ENCODE assay signal across 1 cellular context in the genomic region with DNA sequence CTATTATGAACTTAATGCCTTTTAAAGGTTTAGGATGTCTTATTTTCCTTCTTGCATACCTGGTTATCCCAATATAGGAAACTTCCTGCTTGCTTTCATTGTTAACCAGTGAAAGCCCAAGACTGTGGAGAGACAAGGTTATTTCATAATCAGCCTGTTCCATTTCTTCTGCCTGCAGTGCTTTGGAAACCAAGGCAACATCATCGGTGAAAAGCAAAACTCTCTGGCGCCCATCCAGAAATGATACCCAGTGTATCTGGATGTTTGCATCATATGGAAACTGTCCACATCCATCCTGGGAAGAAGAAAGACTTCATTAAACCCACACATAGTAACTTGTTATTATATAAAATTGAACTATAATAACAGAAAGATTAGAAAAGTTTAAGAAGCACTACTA.
TF ChIP-seq lines count a peak whose summit lies in the region.

No MANE protein-coding gene starts in this region.

TF ChIP-seq in SK-N-SH treated with all-trans-retinoic acid at 6 μM for 48 hours, 23 proteins besides CTCF, POLR2A, EP300 and RAD21 (continued from another document):
- TF ChIP-seq, protein P1, sequence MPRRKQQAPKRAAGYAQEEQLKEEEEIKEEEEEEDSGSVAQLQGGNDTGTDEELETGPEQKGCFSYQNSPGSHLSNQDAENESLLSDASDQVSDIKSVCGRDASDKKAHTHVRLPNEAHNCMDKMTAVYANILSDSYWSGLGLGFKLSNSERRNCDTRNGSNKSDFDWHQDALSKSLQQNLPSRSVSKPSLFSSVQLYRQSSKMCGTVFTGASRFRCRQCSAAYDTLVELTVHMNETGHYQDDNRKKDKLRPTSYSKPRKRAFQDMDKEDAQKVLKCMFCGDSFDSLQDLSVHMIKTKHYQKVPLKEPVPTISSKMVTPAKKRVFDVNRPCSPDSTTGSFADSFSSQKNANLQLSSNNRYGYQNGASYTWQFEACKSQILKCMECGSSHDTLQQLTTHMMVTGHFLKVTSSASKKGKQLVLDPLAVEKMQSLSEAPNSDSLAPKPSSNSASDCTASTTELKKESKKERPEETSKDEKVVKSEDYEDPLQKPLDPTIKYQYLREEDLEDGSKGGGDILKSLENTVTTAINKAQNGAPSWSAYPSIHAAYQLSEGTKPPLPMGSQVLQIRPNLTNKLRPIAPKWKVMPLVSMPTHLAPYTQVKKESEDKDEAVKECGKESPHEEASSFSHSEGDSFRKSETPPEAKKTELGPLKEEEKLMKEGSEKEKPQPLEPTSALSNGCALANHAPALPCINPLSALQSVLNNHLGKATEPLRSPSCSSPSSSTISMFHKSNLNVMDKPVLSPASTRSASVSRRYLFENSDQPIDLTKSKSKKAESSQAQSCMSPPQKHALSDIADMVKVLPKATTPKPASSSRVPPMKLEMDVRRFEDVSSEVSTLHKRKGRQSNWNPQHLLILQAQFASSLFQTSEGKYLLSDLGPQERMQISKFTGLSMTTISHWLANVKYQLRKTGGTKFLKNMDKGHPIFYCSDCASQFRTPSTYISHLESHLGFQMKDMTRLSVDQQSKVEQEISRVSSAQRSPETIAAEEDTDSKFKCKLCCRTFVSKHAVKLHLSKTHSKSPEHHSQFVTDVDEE (CRISPR knock-in tag; IDR thresholded peaks at IDR 0.05), result no peak
- no peak for TF ChIP-seq GLIS3 (CRISPR knock-in tag; IDR thresholded peaks at IDR 0.05)
- TF ChIP-seq ESRRG (CRISPR knock-in tag; IDR thresholded peaks at IDR 0.05), result no peak
- TF ChIP-seq PPARA (CRISPR knock-in tag; IDR thresholded peaks at IDR 0.05; ENCODE audit: borderline replicate concordance), result no peak
- no peak for TF ChIP-seq ZFP30 (CRISPR knock-in tag; IDR thresholded peaks at IDR 0.05)
- no peak for TF ChIP-seq SNAI2 (CRISPR knock-in tag; IDR thresholded peaks at IDR 0.05)
- no peak for TF ChIP-seq ZNF70 (CRISPR knock-in tag; IDR thresholded peaks at IDR 0.05)
TF ChIP-seq in SK-N-SH treated with all-trans-retinoic acid at 6 μM for 48 hours: peak in this region for 0.
